30 cellular contexts compared by ENCODE assay signal in genomic region chr11:97968071-97968470, GRCh38.
"Had no signal": no experiment of that assay in that cellular context is flagged by ENCODE, and none has a peak within 500 bp of the region (broad histone marks: within the 10 kb centered on the region; RNA-seq: fewer than 3 reads in every experiment).

No MANE protein-coding gene starts in this region.

- H3K27ac ChIP-seq: adrenal gland, body of pancreas, cardiac muscle cell, colonic mucosa, gastrocnemius medialis, heart left ventricle, VCaP had no signal

- H3K27me3 ChIP-seq: adrenal gland, body of pancreas, cardiac muscle cell, colonic mucosa, gastrocnemius medialis, heart left ventricle had no signal

- H3K36me3 ChIP-seq: adrenal gland, cardiac muscle cell, colonic mucosa, gastrocnemius medialis, heart left ventricle had no signal

- H3K36me3 Mint-ChIP-seq: activated naive CD4-positive, alpha-beta T cell treated with anti-CD3 and anti-CD28 coated beads, Interleukin-2, amount 50 U/mL, for 24 hours; activated naive CD8-positive, alpha-beta T cell treated with anti-CD3 and anti-CD28 coated beads for 36 hours; WTC11 had no signal

- H3K4me1 Mint-ChIP-seq: activated naive CD4-positive, alpha-beta T cell treated with anti-CD3 and anti-CD28 coated beads, Interleukin-2, amount 50 U/mL, for 24 hours; activated naive CD8-positive, alpha-beta T cell treated with anti-CD3 and anti-CD28 coated beads for 36 hours; activated naive CD8-positive, alpha-beta T cell treated with anti-CD3 and anti-CD28 coated beads, Interleukin-2, amount 50 U/mL, for 24 hours; activated T-helper 17 cell treated with anti-CD3 and anti-CD28 coated beads, Interleukin-2, amount 50 U/mL, for 72 hours had no signal

- DNase-seq: activated CD4-positive, alpha-beta T cell treated with anti-CD3 and anti-CD28 coated beads for 1 hour; activated CD4-positive, alpha-beta T cell treated with anti-CD3 and anti-CD28 coated beads for 48 hours; activated CD4-positive, alpha-beta T cell treated with anti-CD3 and anti-CD28 coated beads, Interleukin-2, amount 50 U/mL, for 1 hour; activated CD4-positive, alpha-beta T cell treated with anti-CD3 and anti-CD28 coated beads, Interleukin-2, amount 50 U/mL, for 48 hours; activated CD8-positive, alpha-beta memory T cell treated with anti-CD3 and anti-CD28 coated beads for 24 hours; activated CD8-positive, alpha-beta T cell treated with anti-CD3 and anti-CD28 coated beads for 36 hours; activated effector memory CD4-positive, alpha-beta T cell treated with anti-CD3 and anti-CD28 coated beads, Interleukin-2, amount 50 U/mL, for 16 hours; activated naive CD4-positive, alpha-beta T cell treated with anti-CD3 and anti-CD28 coated beads for 36 hours; activated naive CD8-positive, alpha-beta T cell treated with anti-CD3 and anti-CD28 coated beads for 36 hours; activated naive CD8-positive, alpha-beta T cell treated with anti-CD3 and anti-CD28 coated beads, Interleukin-2, amount 50 U/mL, for 24 hours; activated T-cell treated with anti-CD3 and anti-CD28 coated beads, Interleukin-2, amount 50 U/mL, for 4 hours; adrenal gland; amygdala; aorta; body of pancreas; central memory CD4-positive, alpha-beta T cell; cerebellar nuclear complex; colonic mucosa; effector CD8-positive, alpha-beta T cell; foreskin fibroblast; gastrocnemius medialis; glutamatergic neuron; heart left ventricle; T-helper 2 cell had no signal

- H3K4me3 ChIP-seq: adrenal gland, body of pancreas, cardiac muscle cell, colonic mucosa, gastrocnemius medialis, heart left ventricle had no signal

- H3K27ac Mint-ChIP-seq: activated CD8-positive, alpha-beta T cell treated with anti-CD3 and anti-CD28 coated beads for 36 hours; activated naive CD4-positive, alpha-beta T cell treated with anti-CD3 and anti-CD28 coated beads for 36 hours; activated naive CD4-positive, alpha-beta T cell treated with anti-CD3 and anti-CD28 coated beads, Interleukin-2, amount 50 U/mL, for 24 hours; activated naive CD8-positive, alpha-beta T cell treated with anti-CD3 and anti-CD28 coated beads for 36 hours; activated naive CD8-positive, alpha-beta T cell treated with anti-CD3 and anti-CD28 coated beads, Interleukin-2, amount 50 U/mL, for 24 hours; activated T-helper 17 cell treated with anti-CD3 and anti-CD28 coated beads, Interleukin-2, amount 50 U/mL, for 72 hours; WTC11 had no signal

- H3K4me1 ChIP-seq: adrenal gland, body of pancreas, colonic mucosa, gastrocnemius medialis, heart left ventricle had no signal

- ATAC-seq: activated CD8-positive, alpha-beta T cell treated with anti-CD3 and anti-CD28 coated beads for 36 hours; activated naive CD8-positive, alpha-beta T cell treated with anti-CD3 and anti-CD28 coated beads, Interleukin-2, amount 50 U/mL, for 24 hours; activated T-cell treated with anti-CD3 and anti-CD28 coated beads, Interleukin-2, amount 50 U/mL, for 4 hours; activated T-helper 17 cell treated with anti-CD3 and anti-CD28 coated beads, Interleukin-2, amount 50 U/mL, for 72 hours; body of pancreas; esophagus mucosa; gastrocnemius medialis; heart left ventricle; WTC11 had no signal

- H3K9me3 ChIP-seq: adrenal gland, body of pancreas, colonic mucosa, gastrocnemius medialis, heart left ventricle had no signal

- H3K9me3 Mint-ChIP-seq: activated naive CD4-positive, alpha-beta T cell treated with anti-CD3 and anti-CD28 coated beads, Interleukin-2, amount 50 U/mL, for 24 hours had no signal

- H3K4me3 Mint-ChIP-seq: activated CD8-positive, alpha-beta T cell treated with anti-CD3 and anti-CD28 coated beads for 36 hours; activated naive CD4-positive, alpha-beta T cell treated with anti-CD3 and anti-CD28 coated beads for 36 hours; activated naive CD4-positive, alpha-beta T cell treated with anti-CD3 and anti-CD28 coated beads, Interleukin-2, amount 50 U/mL, for 24 hours; activated naive CD8-positive, alpha-beta T cell treated with anti-CD3 and anti-CD28 coated beads for 36 hours; activated naive CD8-positive, alpha-beta T cell treated with anti-CD3 and anti-CD28 coated beads, Interleukin-2, amount 50 U/mL, for 24 hours; activated T-cell treated with anti-CD3 and anti-CD28 coated beads, Interleukin-2, amount 50 U/mL, for 4 hours; activated T-helper 17 cell treated with anti-CD3 and anti-CD28 coated beads, Interleukin-2, amount 50 U/mL, for 72 hours; WTC11 had no signal

- H3K27me3 Mint-ChIP-seq: activated CD8-positive, alpha-beta T cell treated with anti-CD3 and anti-CD28 coated beads for 36 hours; activated naive CD4-positive, alpha-beta T cell treated with anti-CD3 and anti-CD28 coated beads, Interleukin-2, amount 50 U/mL, for 24 hours; activated naive CD8-positive, alpha-beta T cell treated with anti-CD3 and anti-CD28 coated beads for 36 hours; activated naive CD8-positive, alpha-beta T cell treated with anti-CD3 and anti-CD28 coated beads, Interleukin-2, amount 50 U/mL, for 24 hours; activated T-helper 17 cell treated with anti-CD3 and anti-CD28 coated beads, Interleukin-2, amount 50 U/mL, for 72 hours had no signal
